In the genomic region with DNA sequence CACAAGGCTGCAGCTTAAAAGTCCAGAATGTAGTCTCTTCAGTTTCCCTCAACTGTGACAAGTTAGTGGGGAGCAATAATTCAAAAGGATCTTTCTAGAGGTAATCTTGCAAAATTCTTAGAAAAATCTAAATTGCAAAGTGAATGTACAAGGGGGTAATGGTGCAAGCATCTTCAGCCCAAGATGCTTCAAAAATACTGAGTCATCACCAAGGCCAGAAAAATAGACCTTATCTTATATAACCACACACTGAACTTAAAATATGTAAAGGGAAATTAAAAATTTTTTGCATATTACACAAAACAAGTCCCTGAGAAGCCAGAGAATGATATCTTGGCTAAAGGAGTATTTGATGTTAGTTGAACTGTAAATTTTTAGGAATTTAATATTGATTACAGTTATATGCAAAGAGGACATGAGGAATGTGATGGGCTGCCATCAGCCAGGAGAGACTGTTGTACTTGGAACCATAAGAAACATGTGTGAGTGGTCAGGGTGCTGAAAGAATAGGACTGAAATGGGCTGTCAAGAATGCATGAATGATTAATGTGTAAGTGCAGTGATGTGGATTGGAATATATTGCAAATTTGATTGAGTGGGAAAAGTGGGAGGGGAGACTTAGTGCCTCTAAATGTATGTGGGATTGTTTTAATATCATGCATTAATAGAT, we compare ENCODE assay signal across 1 cellular context.
TF ChIP-seq lines count a peak whose summit lies in the region.

No MANE protein-coding gene starts in this region.

TF ChIP-seq in K562, 482 proteins besides CTCF, POLR2A, EP300 and RAD21 (continued from another document and continues in another):
- TF ChIP-seq, protein P1, sequence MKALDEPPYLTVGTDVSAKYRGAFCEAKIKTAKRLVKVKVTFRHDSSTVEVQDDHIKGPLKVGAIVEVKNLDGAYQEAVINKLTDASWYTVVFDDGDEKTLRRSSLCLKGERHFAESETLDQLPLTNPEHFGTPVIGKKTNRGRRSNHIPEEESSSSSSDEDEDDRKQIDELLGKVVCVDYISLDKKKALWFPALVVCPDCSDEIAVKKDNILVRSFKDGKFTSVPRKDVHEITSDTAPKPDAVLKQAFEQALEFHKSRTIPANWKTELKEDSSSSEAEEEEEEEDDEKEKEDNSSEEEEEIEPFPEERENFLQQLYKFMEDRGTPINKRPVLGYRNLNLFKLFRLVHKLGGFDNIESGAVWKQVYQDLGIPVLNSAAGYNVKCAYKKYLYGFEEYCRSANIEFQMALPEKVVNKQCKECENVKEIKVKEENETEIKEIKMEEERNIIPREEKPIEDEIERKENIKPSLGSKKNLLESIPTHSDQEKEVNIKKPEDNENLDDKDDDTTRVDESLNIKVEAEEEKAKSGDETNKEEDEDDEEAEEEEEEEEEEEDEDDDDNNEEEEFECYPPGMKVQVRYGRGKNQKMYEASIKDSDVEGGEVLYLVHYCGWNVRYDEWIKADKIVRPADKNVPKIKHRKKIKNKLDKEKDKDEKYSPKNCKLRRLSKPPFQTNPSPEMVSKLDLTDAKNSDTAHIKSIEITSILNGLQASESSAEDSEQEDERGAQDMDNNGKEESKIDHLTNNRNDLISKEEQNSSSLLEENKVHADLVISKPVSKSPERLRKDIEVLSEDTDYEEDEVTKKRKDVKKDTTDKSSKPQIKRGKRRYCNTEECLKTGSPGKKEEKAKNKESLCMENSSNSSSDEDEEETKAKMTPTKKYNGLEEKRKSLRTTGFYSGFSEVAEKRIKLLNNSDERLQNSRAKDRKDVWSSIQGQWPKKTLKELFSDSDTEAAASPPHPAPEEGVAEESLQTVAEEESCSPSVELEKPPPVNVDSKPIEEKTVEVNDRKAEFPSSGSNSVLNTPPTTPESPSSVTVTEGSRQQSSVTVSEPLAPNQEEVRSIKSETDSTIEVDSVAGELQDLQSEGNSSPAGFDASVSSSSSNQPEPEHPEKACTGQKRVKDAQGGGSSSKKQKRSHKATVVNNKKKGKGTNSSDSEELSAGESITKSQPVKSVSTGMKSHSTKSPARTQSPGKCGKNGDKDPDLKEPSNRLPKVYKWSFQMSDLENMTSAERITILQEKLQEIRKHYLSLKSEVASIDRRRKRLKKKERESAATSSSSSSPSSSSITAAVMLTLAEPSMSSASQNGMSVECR (CRISPR knock-in tag; IDR thresholded peaks at IDR 0.05) = no peak
- TF ChIP-seq MYNN (IDR thresholded peaks at IDR 0.05) = no peak
- no peak for TF ChIP-seq MYNN (CRISPR knock-in tag; IDR thresholded peaks at IDR 0.05)
- no peak for TF ChIP-seq ZNF76 (CRISPR knock-in tag; IDR thresholded peaks at IDR 0.05; ENCODE audit: borderline replicate concordance)
- TF ChIP-seq ZBTB8A (IDR thresholded peaks at IDR 0.05; ENCODE audit: partially characterized antibody) = no peak
- no peak for TF ChIP-seq ZNF140 (CRISPR knock-in tag; IDR thresholded peaks at IDR 0.05)
- no peak for TF ChIP-seq CEBPG (CRISPR knock-in tag; IDR thresholded peaks at IDR 0.05)
- TF ChIP-seq CEBPG (tag; conservative IDR thresholded peaks at IDR 0.05 in 1 of 2, IDR thresholded peaks at IDR 0.05 in 1 of 2) = peak in 1 of 2 experiments; percentile 49; a peak in 1 of 4 replicates
- TF ChIP-seq, protein P2, sequence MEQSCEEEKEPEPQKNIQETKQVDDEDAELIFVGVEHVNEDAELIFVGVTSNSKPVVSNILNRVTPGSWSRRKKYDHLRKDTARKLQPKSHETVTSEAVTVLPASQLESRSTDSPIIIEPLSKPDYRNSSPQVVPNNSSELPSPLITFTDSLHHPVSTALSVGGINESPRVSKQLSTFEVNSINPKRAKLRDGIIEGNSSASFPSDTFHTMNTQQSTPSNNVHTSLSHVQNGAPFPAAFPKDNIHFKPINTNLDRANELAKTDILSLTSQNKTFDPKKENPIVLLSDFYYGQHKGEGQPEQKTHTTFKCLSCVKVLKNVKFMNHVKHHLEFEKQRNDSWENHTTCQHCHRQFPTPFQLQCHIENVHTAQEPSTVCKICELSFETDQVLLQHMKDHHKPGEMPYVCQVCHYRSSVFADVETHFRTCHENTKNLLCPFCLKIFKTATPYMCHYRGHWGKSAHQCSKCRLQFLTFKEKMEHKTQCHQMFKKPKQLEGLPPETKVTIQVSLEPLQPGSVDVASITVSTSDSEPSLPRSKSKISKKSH (CRISPR knock-in tag; IDR thresholded peaks at IDR 0.05) = no peak
- TF ChIP-seq, protein P3, sequence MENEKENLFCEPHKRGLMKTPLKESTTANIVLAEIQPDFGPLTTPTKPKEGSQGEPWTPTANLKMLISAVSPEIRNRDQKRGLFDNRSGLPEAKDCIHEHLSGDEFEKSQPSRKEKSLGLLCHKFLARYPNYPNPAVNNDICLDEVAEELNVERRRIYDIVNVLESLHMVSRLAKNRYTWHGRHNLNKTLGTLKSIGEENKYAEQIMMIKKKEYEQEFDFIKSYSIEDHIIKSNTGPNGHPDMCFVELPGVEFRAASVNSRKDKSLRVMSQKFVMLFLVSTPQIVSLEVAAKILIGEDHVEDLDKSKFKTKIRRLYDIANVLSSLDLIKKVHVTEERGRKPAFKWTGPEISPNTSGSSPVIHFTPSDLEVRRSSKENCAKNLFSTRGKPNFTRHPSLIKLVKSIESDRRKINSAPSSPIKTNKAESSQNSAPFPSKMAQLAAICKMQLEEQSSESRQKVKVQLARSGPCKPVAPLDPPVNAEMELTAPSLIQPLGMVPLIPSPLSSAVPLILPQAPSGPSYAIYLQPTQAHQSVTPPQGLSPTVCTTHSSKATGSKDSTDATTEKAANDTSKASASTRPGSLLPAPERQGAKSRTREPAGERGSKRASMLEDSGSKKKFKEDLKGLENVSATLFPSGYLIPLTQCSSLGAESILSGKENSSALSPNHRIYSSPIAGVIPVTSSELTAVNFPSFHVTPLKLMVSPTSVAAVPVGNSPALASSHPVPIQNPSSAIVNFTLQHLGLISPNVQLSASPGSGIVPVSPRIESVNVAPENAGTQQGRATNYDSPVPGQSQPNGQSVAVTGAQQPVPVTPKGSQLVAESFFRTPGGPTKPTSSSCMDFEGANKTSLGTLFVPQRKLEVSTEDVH (IDR thresholded peaks at IDR 0.05; ENCODE audit: low read depth, partially characterized antibody) = no peak
- no peak for TF ChIP-seq BHLHE40 (IDR thresholded peaks at IDR 0.05; ENCODE audit: low read length)
- TF ChIP-seq ZNF146 (CRISPR knock-in tag; IDR thresholded peaks at IDR 0.05; ENCODE audit: unreplicated experiment) = no peak
- no peak for TF ChIP-seq RBM39 (optimal IDR thresholded peaks at IDR 0.05; ENCODE audit: low read depth, low read length)
- TF ChIP-seq ZKSCAN8 (CRISPR knock-in tag; IDR thresholded peaks at IDR 0.05) = no peak
- no peak for TF ChIP-seq ZNF224 (CRISPR knock-in tag; IDR thresholded peaks at IDR 0.05)
- TF ChIP-seq ZC3H11A (IDR thresholded peaks at IDR 0.05; ENCODE audit: low read depth, low read length) = no peak
- TF ChIP-seq, protein P4, sequence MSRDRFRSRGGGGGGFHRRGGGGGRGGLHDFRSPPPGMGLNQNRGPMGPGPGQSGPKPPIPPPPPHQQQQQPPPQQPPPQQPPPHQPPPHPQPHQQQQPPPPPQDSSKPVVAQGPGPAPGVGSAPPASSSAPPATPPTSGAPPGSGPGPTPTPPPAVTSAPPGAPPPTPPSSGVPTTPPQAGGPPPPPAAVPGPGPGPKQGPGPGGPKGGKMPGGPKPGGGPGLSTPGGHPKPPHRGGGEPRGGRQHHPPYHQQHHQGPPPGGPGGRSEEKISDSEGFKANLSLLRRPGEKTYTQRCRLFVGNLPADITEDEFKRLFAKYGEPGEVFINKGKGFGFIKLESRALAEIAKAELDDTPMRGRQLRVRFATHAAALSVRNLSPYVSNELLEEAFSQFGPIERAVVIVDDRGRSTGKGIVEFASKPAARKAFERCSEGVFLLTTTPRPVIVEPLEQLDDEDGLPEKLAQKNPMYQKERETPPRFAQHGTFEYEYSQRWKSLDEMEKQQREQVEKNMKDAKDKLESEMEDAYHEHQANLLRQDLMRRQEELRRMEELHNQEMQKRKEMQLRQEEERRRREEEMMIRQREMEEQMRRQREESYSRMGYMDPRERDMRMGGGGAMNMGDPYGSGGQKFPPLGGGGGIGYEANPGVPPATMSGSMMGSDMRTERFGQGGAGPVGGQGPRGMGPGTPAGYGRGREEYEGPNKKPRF (IDR thresholded peaks at IDR 0.05; ENCODE audit: low read depth, low read length) = no peak
- TF ChIP-seq CREB1 (IDR thresholded peaks at IDR 0.05) = no peak
- no peak for TF ChIP-seq CREB1 (CRISPR knock-in tag; IDR thresholded peaks at IDR 0.05)
- TF ChIP-seq, protein P5, sequence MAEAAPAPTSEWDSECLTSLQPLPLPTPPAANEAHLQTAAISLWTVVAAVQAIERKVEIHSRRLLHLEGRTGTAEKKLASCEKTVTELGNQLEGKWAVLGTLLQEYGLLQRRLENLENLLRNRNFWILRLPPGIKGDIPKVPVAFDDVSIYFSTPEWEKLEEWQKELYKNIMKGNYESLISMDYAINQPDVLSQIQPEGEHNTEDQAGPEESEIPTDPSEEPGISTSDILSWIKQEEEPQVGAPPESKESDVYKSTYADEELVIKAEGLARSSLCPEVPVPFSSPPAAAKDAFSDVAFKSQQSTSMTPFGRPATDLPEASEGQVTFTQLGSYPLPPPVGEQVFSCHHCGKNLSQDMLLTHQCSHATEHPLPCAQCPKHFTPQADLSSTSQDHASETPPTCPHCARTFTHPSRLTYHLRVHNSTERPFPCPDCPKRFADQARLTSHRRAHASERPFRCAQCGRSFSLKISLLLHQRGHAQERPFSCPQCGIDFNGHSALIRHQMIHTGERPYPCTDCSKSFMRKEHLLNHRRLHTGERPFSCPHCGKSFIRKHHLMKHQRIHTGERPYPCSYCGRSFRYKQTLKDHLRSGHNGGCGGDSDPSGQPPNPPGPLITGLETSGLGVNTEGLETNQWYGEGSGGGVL (CRISPR knock-in tag; IDR thresholded peaks at IDR 0.05) = no peak
- no peak for TF ChIP-seq KDM5B (IDR thresholded peaks at IDR 0.05; ENCODE audit: insufficient replicate concordance, low read depth, low read length)
- TF ChIP-seq MEF2A (IDR thresholded peaks at IDR 0.05; ENCODE audit: control insufficient read depth, low read depth, low read length) = no peak
- TF ChIP-seq DACH1 (IDR thresholded peaks at IDR 0.05; ENCODE audit: partially characterized antibody) = no peak
- TF ChIP-seq NCOR1 (IDR thresholded peaks at IDR 0.05) = no peak
- TF ChIP-seq MAFG (tag; conservative IDR thresholded peaks at IDR 0.05) = 0 out of 2 replicates have a peak, but pooled peaks have one; percentile 21
- TF ChIP-seq NCOA6 (IDR thresholded peaks at IDR 0.05) = no peak
- no peak for TF ChIP-seq ZNF212 (CRISPR knock-in tag; IDR thresholded peaks at IDR 0.05)
- no peak for TF ChIP-seq SMAD1 (IDR thresholded peaks at IDR 0.05; ENCODE audit: low read depth, low read length, partially characterized antibody)
- TF ChIP-seq, protein P6, sequence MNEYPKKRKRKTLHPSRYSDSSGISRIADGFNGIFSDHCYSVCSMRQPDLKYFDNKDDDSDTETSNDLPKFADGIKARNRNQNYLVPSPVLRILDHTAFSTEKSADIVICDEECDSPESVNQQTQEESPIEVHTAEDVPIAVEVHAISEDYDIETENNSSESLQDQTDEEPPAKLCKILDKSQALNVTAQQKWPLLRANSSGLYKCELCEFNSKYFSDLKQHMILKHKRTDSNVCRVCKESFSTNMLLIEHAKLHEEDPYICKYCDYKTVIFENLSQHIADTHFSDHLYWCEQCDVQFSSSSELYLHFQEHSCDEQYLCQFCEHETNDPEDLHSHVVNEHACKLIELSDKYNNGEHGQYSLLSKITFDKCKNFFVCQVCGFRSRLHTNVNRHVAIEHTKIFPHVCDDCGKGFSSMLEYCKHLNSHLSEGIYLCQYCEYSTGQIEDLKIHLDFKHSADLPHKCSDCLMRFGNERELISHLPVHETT (CRISPR knock-in tag; conservative IDR thresholded peaks at IDR 0.05 in 1 of 2, IDR thresholded peaks at IDR 0.05 in 1 of 2) = no peak
- TF ChIP-seq ESRRA (IDR thresholded peaks at IDR 0.05; ENCODE audit: borderline replicate concordance, low read depth) = no peak
- peak; percentile 27; the same call in 1 of the 2 replicates for TF ChIP-seq CEBPB (tag; IDR thresholded peaks at IDR 0.05)
- TF ChIP-seq, protein P7, sequence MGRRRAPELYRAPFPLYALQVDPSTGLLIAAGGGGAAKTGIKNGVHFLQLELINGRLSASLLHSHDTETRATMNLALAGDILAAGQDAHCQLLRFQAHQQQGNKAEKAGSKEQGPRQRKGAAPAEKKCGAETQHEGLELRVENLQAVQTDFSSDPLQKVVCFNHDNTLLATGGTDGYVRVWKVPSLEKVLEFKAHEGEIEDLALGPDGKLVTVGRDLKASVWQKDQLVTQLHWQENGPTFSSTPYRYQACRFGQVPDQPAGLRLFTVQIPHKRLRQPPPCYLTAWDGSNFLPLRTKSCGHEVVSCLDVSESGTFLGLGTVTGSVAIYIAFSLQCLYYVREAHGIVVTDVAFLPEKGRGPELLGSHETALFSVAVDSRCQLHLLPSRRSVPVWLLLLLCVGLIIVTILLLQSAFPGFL (CRISPR knock-in tag; IDR thresholded peaks at IDR 0.05) = no peak
- TF ChIP-seq GABPB2 (CRISPR knock-in tag; conservative IDR thresholded peaks at IDR 0.05) = no peak
- TF ChIP-seq PHF8 (IDR thresholded peaks at IDR 0.05; ENCODE audit: borderline replicate concordance, low read length) = no peak
- no peak for TF ChIP-seq HDAC8 (tag; IDR thresholded peaks at IDR 0.05)
- TF ChIP-seq SMC3 (conservative IDR thresholded peaks at IDR 0.05; ENCODE audit: insufficient read depth, low read depth, low read length) = no peak
- TF ChIP-seq POLR2AphosphoS2 (IDR thresholded peaks at IDR 0.05; ENCODE audit: low read length) = no peak
- TF ChIP-seq, protein P8, sequence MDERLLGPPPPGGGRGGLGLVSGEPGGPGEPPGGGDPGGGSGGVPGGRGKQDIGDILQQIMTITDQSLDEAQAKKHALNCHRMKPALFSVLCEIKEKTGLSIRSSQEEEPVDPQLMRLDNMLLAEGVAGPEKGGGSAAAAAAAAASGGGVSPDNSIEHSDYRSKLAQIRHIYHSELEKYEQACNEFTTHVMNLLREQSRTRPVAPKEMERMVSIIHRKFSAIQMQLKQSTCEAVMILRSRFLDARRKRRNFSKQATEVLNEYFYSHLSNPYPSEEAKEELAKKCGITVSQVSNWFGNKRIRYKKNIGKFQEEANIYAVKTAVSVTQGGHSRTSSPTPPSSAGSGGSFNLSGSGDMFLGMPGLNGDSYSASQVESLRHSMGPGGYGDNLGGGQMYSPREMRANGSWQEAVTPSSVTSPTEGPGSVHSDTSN (CRISPR knock-in tag; IDR thresholded peaks at IDR 0.05; ENCODE audit: low read depth) = no peak
- TF ChIP-seq, protein P8 (tag; conservative IDR thresholded peaks at IDR 0.05; ENCODE audit: low read depth) = 0 out of 2 replicates have a peak, but pooled peaks have one; percentile 35
- peak; percentile 29; the same call in 1 of the 2 replicates for TF ChIP-seq C11orf30 (IDR thresholded peaks at IDR 0.05; ENCODE audit: low read depth)
- TF ChIP-seq HMGN3 (IDR thresholded peaks at IDR 0.05; ENCODE audit: borderline replicate concordance, extremely low read depth, insufficient read length, low read depth, low read length) = no peak
- TF ChIP-seq ZNF282 (CRISPR knock-in tag; IDR thresholded peaks at IDR 0.05) = no peak
- TF ChIP-seq, protein P9, sequence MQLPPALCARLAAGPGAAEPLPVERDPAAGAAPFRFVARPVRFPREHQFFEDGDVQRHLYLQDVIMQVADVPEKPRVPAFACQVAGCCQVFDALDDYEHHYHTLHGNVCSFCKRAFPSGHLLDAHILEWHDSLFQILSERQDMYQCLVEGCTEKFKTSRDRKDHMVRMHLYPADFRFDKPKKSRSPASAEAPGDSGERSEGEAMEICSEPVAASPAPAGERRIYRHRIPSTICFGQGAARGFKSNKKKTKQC (CRISPR knock-in tag; IDR thresholded peaks at IDR 0.05) = no peak
- TF ChIP-seq ZNF830 (CRISPR knock-in tag; IDR thresholded peaks at IDR 0.05) = no peak
